Comparison of ENCODE assay signal across 20 cellular contexts in genomic region chr1:109818351-109819325, GRCh38. TPM values are rescaled to one million over a fixed set of nuclear protein-coding genes. Genes with fewer than 3 reads are reported as not detected.
DNase-seq lines count a peak whose midpoint lies in the region; ATAC-seq, FAIRE-seq and TF ChIP-seq lines count a peak whose summit lies in the region.
"Had no signal": no experiment of that assay in that cellular context is flagged by ENCODE, and none has a peak within 500 bp of the region (broad histone marks: within the 10 kb centered on the region; RNA-seq: fewer than 3 reads in every experiment).

No MANE protein-coding gene starts in this region.

- TF ChIP-seq POLR2A in HepG2 (IDR thresholded peaks at IDR 0.05; ENCODE audit: insufficient read depth in 1 of 2, low read depth in 2 of 2, low read length in 2 of 2): no peak

- H4K20me1 ChIP-seq in mammary epithelial cell (ENCODE audit: insufficient read depth, low read length): no peaks in the 10 kb centered on the region
- no peaks in the 10 kb centered on the region for H4K20me1 ChIP-seq in HepG2 (ENCODE audit: insufficient read depth, low read length)

- FAIRE-seq in HepG2 (lab: Jason Lieb, UNC): peak; percentile 8

- H3K4me1 ChIP-seq in mammary epithelial cell (ENCODE audit: insufficient read depth, low read length): peaks cover 24% of the 10 kb centered on the region
- peaks cover 46% of the 10 kb centered on the region for H3K4me1 ChIP-seq in HepG2 (ENCODE audit: insufficient read depth, low read length)

- no TSS peak for BruUV-seq in mammary epithelial cell (replicated peaks; lab: Mats Ljungman, UMichigan)
- BruUV-seq in HepG2 (replicated peaks; lab: Mats Ljungman, UMichigan): no TSS peak

- no peak for TF ChIP-seq RAD21 in HepG2 (CRISPR knock-in tag; IDR thresholded peaks at IDR 0.05)

- H3K36me3 Mint-ChIP-seq in activated T-helper 2 cell treated with anti-CD3 and anti-CD28 coated beads, Interferon-gamma antibody, Interleukin-2, Interleukin-4, amounts not matched to agents 10 μg/mL and 5 μg/mL and 100 μg/mL, durations not matched to agents 14 hours and 24 hours and 36 hours (ENCODE audit: low read depth): peaks cover 10% of the 10 kb centered on the region
- H3K36me3 Mint-ChIP-seq in type B pancreatic cell: no peaks in the 10 kb centered on the region

- CTCF ChIA-PET in mammary epithelial cell (lab: Charles Lee; ENCODE audit: low non-redundant PET) (interaction anchor here (0.6 kb wide), 1 partner anchor 676 kb away, joined by 5 read pairs; no protein-coding TSS in a partner anchor), HepG2 (lab: Yijun Ruan, JAX; ENCODE audit: low intra/inter-chr PET ratio, low total read pairs) (no interaction called here)

- DNase-seq in T47D (ENCODE audit: low read depth in 1 of 2, low spot score in 1 of 2) (peak; percentile 18 to 54), mammary epithelial cell (no peak), HepG2 (ENCODE audit: low spot score) (peak; percentile 23), type B pancreatic cell (ENCODE audit: extremely low spot score, unreplicated experiment) (peak; percentile 62), NCI-H774 (lab: John Stamatoyannopoulos, UW) (no peak), NCI-H2107 treated with DMSO at 0.1 percent for 48 hours (lab: John Stamatoyannopoulos, UW; ENCODE audit: unreplicated experiment) (no peak), NCI-H2171 treated with DMSO at 0.1 percent for 48 hours (lab: John Stamatoyannopoulos, UW) (no peak)
- no peak for DNase-seq in activated T-helper 2 cell treated with anti-CD3 and anti-CD28 coated beads, Interferon-gamma antibody, Interleukin-2, Interleukin-4, amounts not matched to agents 10 μg/mL and 5 μg/mL and 100 μg/mL, durations not matched to agents 14 hours and 24 hours and 36 hours (ENCODE audit: low spot score)
- DNase-seq: activated CD4-positive, alpha-beta T cell treated with anti-CD3 and anti-CD28 coated beads for 48 hours; aorta; dermis blood vessel endothelial cell; HCEC 1CT; nucleus accumbens; stimulated activated CD4-positive, alpha-beta T cell treated with anti-CD3 and anti-CD28 coated beads, Interleukin-12 subunit alpha, Interleukin-12 subunit beta, amount 100 ng/mL, for 4 hours had no signal

- POLR2A ChIA-PET in HepG2 (lab: Yijun Ruan, JAX): no interaction called here

- H3K27me3 Mint-ChIP-seq in activated T-helper 2 cell treated with anti-CD3 and anti-CD28 coated beads, Interferon-gamma antibody, Interleukin-2, Interleukin-4, amounts not matched to agents 10 μg/mL and 5 μg/mL and 100 μg/mL, durations not matched to agents 14 hours and 24 hours and 36 hours (ENCODE audit: low read depth): no peaks in the 10 kb centered on the region
- H3K27me3 Mint-ChIP-seq in type B pancreatic cell: no peaks in the 10 kb centered on the region
- H3K27me3 Mint-ChIP-seq: activated T-helper 17 cell treated with anti-CD3 and anti-CD28 coated beads, Interleukin-2, amount 50 U/mL, for 72 hours had no signal

- no peak overlapping the region for H3K27ac ChIP-seq in mammary epithelial cell (ENCODE audit: insufficient read depth, low read depth, low read length)
- H3K27ac ChIP-seq in HepG2 (ENCODE audit: extremely low read length, insufficient read depth, low read length): no peak overlapping the region
- H3K27ac ChIP-seq: SK-N-MC had no signal

- H3K36me3 ChIP-seq in mammary epithelial cell (ENCODE audit: insufficient read depth, low read length): no peaks in the 10 kb centered on the region
- H3K36me3 ChIP-seq in HepG2 (replicated peaks in 1 of 2; ENCODE audit: control insufficient read depth in 1 of 2, insufficient read depth in 2 of 2, low read length in 2 of 2): no peaks in the 10 kb centered on the region

- intact Hi-C loops in mammary epithelial cell (cut with micrococcal nuclease): no loop called here
- intact Hi-C loops in activated T-helper 2 cell treated with anti-CD3 and anti-CD28 coated beads, Interferon-gamma antibody, Interleukin-2, Interleukin-4, amounts not matched to agents 10 μg/mL and 5 μg/mL and 100 μg/mL, durations not matched to agents 14 hours and 24 hours and 36 hours (cut with micrococcal nuclease): no loop called here
- intact Hi-C loops in HepG2 (cut with micrococcal nuclease; ENCODE audit: unreplicated experiment): no loop called here

- H3K9ac ChIP-seq in mammary epithelial cell (ENCODE audit: insufficient read depth, low read length) (no peak overlapping the region), HepG2 (ENCODE audit: insufficient read depth, low read depth, low read length) (no peak overlapping the region)

- dilution Hi-C loops in mammary epithelial cell (cut with HindIII; ENCODE audit: low sequenced_read_pairs): no loop called here

- H3K4me1 Mint-ChIP-seq in activated T-helper 2 cell treated with anti-CD3 and anti-CD28 coated beads, Interferon-gamma antibody, Interleukin-2, Interleukin-4, amounts not matched to agents 10 μg/mL and 5 μg/mL and 100 μg/mL, durations not matched to agents 14 hours and 24 hours and 36 hours (ENCODE audit: low read depth): peaks cover 60% of the 10 kb centered on the region
- H3K4me1 Mint-ChIP-seq in type B pancreatic cell (ENCODE audit: unreplicated experiment): no peaks in the 10 kb centered on the region

- H2AFZ ChIP-seq in mammary epithelial cell (ENCODE audit: low read depth, low read length) (no peak overlapping the region), HepG2 (ENCODE audit: low read length) (no peak overlapping the region)

- H3K9me3 Mint-ChIP-seq in activated T-helper 2 cell treated with anti-CD3 and anti-CD28 coated beads, Interferon-gamma antibody, Interleukin-2, Interleukin-4, amounts not matched to agents 10 μg/mL and 5 μg/mL and 100 μg/mL, durations not matched to agents 14 hours and 24 hours and 36 hours: peaks cover 9% of the 10 kb centered on the region
- H3K9me3 Mint-ChIP-seq in type B pancreatic cell: peaks cover 5% of the 10 kb centered on the region
- H3K9me3 Mint-ChIP-seq: activated T-helper 17 cell treated with anti-CD3 and anti-CD28 coated beads, Interleukin-2, amount 50 U/mL, for 72 hours had no signal

- H3K4me2 ChIP-seq in mammary epithelial cell (ENCODE audit: insufficient read depth, low read depth, low read length): no peak overlapping the region
- peak overlapping the region; percentile 28 for H3K4me2 ChIP-seq in HepG2 (ENCODE audit: low read depth, low read length)

- peak overlapping the region; percentile 18 for H3K27ac Mint-ChIP-seq in activated T-helper 2 cell treated with anti-CD3 and anti-CD28 coated beads, Interferon-gamma antibody, Interleukin-2, Interleukin-4, amounts not matched to agents 10 μg/mL and 5 μg/mL and 100 μg/mL, durations not matched to agents 14 hours and 24 hours and 36 hours
- no peak overlapping the region for H3K27ac Mint-ChIP-seq in type B pancreatic cell
- H3K27ac Mint-ChIP-seq: activated T-helper 17 cell treated with anti-CD3 and anti-CD28 coated beads, Interleukin-2, amount 50 U/mL, for 72 hours had no signal

- H3K4me3 Mint-ChIP-seq in activated T-helper 2 cell treated with anti-CD3 and anti-CD28 coated beads, Interferon-gamma antibody, Interleukin-2, Interleukin-4, amounts not matched to agents 10 μg/mL and 5 μg/mL and 100 μg/mL, durations not matched to agents 14 hours and 24 hours and 36 hours (ENCODE audit: low read depth): no peak overlapping the region
- no peak overlapping the region for H3K4me3 Mint-ChIP-seq in type B pancreatic cell
- H3K4me3 Mint-ChIP-seq: activated T-helper 17 cell treated with anti-CD3 and anti-CD28 coated beads, Interleukin-2, amount 50 U/mL, for 72 hours had no signal

- TF ChIP-seq CTCF in mammary epithelial cell (conservative IDR thresholded peaks at IDR 0.05 in 1 of 2, IDR thresholded peaks at IDR 0.05 in 1 of 2; ENCODE audit: extremely low read depth in 1 of 2, insufficient read depth in 1 of 2, low read depth in 1 of 2, low read length in 2 of 2) (no peak), HepG2 (CRISPR knock-in tag; IDR thresholded peaks at IDR 0.05) (no peak), type B pancreatic cell (conservative IDR thresholded peaks at IDR 0.05) (no peak)

- WGBS in mammary epithelial cell (ENCODE audit: low coverage, missing lambda C conversion rate): 82% methylated on average over 7 of the region's 10 CpGs
- 55% methylated on average over 6 of the region's 10 CpGs for WGBS in HepG2 (ENCODE audit: low lambda C conversion rate)

- TF ChIP-seq EP300 in HepG2 (IDR thresholded peaks at IDR 0.05; ENCODE audit: low read depth in 2 of 2, low read length in 2 of 2) (no peak), HepG2 (CRISPR knock-in tag; IDR thresholded peaks at IDR 0.05; ENCODE audit: borderline replicate concordance) (no peak)

- ATAC-seq in HepG2: peak; percentile 77
- ATAC-seq: activated T-helper 17 cell treated with anti-CD3 and anti-CD28 coated beads, Interleukin-2, amount 50 U/mL, for 72 hours had no signal

- H3K9me3 ChIP-seq in mammary epithelial cell (replicated peaks; ENCODE audit: insufficient read depth, low read length) (no peaks in the 10 kb centered on the region), HepG2 (ENCODE audit: low read length) (peaks cover 8% of the 10 kb centered on the region)

- H3K4me3 ChIP-seq in mammary epithelial cell (replicated peaks in 1 of 3; ENCODE audit: insufficient read depth in 1 of 3, low read depth in 2 of 3, low read length in 3 of 3) (no peak overlapping the region), HepG2 (replicated peaks in 1 of 3; ENCODE audit: insufficient read depth in 1 of 3, low read depth in 2 of 3, low read length in 3 of 3) (no peak overlapping the region)
- H3K4me3 ChIP-seq: SK-N-MC had no signal

- in situ Hi-C loops in T47D (cut with HindIII; ENCODE audit: low pct_unique_long_range_greater_than_20kb, low sequenced_read_pairs) (no loop called here), mammary epithelial cell (cut with MboI; ENCODE audit: low sequenced_read_pairs in 2 of 2) (no loop called here), HepG2 (cut with HindIII; ENCODE audit: extremely low pct_ligation_motif_present, low pct_unique_long_range_greater_than_20kb) (loop anchor here (5.0 kb wide), 1 partner anchor 79 kb away; no protein-coding TSS in a partner anchor)

- H3K79me2 ChIP-seq in mammary epithelial cell (ENCODE audit: insufficient read depth, low read length): no peaks in the 10 kb centered on the region
- H3K79me2 ChIP-seq in HepG2 (ENCODE audit: insufficient read depth, low read length): no peaks in the 10 kb centered on the region

- no peaks in the 10 kb centered on the region for H3K27me3 ChIP-seq in mammary epithelial cell (ENCODE audit: insufficient read depth, low read length)
- peaks cover 0 to 3% of the 10 kb centered on the region in 2 experiments; a peak in 2 of 5 replicates for H3K27me3 ChIP-seq in HepG2 (ENCODE audit: control insufficient read depth in 1 of 2, insufficient read depth in 2 of 2, low read length in 2 of 2)

RNA-seq across cellular contexts. Expression of gene EPS8L3, which starts 54.9 kb away (rescaled TPM):
- total RNA-seq in mammary epithelial cell: not detected
- not detected for polyA plus RNA-seq in mammary epithelial cell
- polyA minus RNA-seq in mammary epithelial cell: not detected
- total RNA-seq in activated T-helper 2 cell treated with anti-CD3 and anti-CD28 coated beads, Interferon-gamma antibody, Interleukin-2, Interleukin-4, amounts not matched to agents 10 μg/mL and 5 μg/mL and 100 μg/mL, durations not matched to agents 14 hours and 24 hours and 36 hours: not detected in 2 replicates
- 7.6 and 18.2 TPM in 2 replicates for total RNA-seq in HepG2 (2016; rRNA removed; fragmentation: Illumina TruSeq; extraction: Trizol)
- 3.1 and 3.5 TPM in 2 replicates for total RNA-seq in HepG2 (2016; cell fraction: cytosol; rRNA removed; fragmentation: Illumina TruSeq; extraction: Trizol; ENCODE audit: low read depth)
- 6.3 and 18.1 TPM in 2 replicates for total RNA-seq in HepG2 (2016; cell fraction: insoluble cytoplasmic fraction; rRNA removed; fragmentation: Illumina TruSeq; extraction: Trizol)
- total RNA-seq in HepG2 (2016; cell fraction: membrane; rRNA removed; fragmentation: Illumina TruSeq; extraction: Trizol): 4.6 and 5.1 TPM in 2 replicates
- 21.5 and 27.6 TPM in 2 replicates for total RNA-seq in HepG2 (2016; cell fraction: nucleus; rRNA removed; fragmentation: Illumina TruSeq; extraction: Trizol)
- 106 and 127 TPM in 2 replicates for polyA plus RNA-seq in HepG2 (2011; rRNA removed)
- polyA plus RNA-seq in HepG2 (2011; cell fraction: cytosol; rRNA removed): 24.6 and 30.4 TPM in 2 replicates
- 854 and 1,047 TPM in 2 replicates for polyA plus RNA-seq in HepG2 (2011; cell fraction: nucleus; rRNA removed)
- 79.1 and 95.8 TPM in 2 replicates for polyA plus RNA-seq in HepG2 (2012)
- polyA plus RNA-seq in HepG2 (2016; cell fraction: cytosol; fragmentation: Illumina TruSeq; extraction: Trizol; ENCODE audit: low read depth): 3.0 and 3.7 TPM in 2 replicates
- polyA plus RNA-seq in HepG2 (2016; cell fraction: insoluble cytoplasmic fraction; fragmentation: Illumina TruSeq; extraction: Trizol; ENCODE audit: low read depth): 11.9 and 13.8 TPM in 2 replicates
- 4.6 and 5.0 TPM in 2 replicates for polyA plus RNA-seq in HepG2 (2016; cell fraction: membrane; fragmentation: Illumina TruSeq; extraction: Trizol; ENCODE audit: low read depth)
- polyA plus RNA-seq in HepG2 (2016; cell fraction: nucleus; fragmentation: Illumina TruSeq; extraction: Trizol; ENCODE audit: insufficient read depth, low read depth): 139 and 140 TPM in 2 replicates
- 2.2 and 43.5 TPM in 2 replicates for polyA minus RNA-seq in HepG2 (2011; rRNA and poly(A)+ RNA removed; ENCODE audit: low replicate concordance)
- 15.7 and 17.0 TPM in 2 replicates for polyA minus RNA-seq in HepG2 (2011; cell fraction: cytosol; rRNA and poly(A)+ RNA removed)
- 107 and 127 TPM in 2 replicates for polyA minus RNA-seq in HepG2 (2011; cell fraction: nucleus; rRNA and poly(A)+ RNA removed)
- 9.9 and 19.1 TPM in 2 replicates for total RNA-seq in type B pancreatic cell (ENCODE audit: low replicate concordance)
- total RNA-seq: activated T-helper 17 cell treated with anti-CD3 and anti-CD28 coated beads, Interleukin-2, amount 50 U/mL, for 72 hours; aorta; dermis blood vessel endothelial cell; fibroblast of lung; lung microvascular endothelial cell; M059J; temporal lobe had no signal
- polyA plus RNA-seq: fibroblast of lung had no signal

Comparison
In these comparisons a context has a peak if more than half of its experiments do, and no peak if none do; other contexts are left out.
1. DNase-seq: peak in T47D (2 of 2), HepG2 (single experiment) and type B pancreatic cell (single experiment); none in mammary epithelial cell (single experiment), activated T-helper 2 cell treated with anti-CD3 and anti-CD28 coated beads, Interferon-gamma antibody, Interleukin-2, Interleukin-4, amounts not matched to agents 10 μg/mL and 5 μg/mL and 100 μg/mL, durations not matched to agents 14 hours and 24 hours and 36 hours (single experiment), NCI-H774 (single experiment), NCI-H2107 treated with DMSO at 0.1 percent for 48 hours (single experiment) and NCI-H2171 treated with DMSO at 0.1 percent for 48 hours (single experiment).